1 cellular context compared by ENCODE assay signal in the genomic region with DNA sequence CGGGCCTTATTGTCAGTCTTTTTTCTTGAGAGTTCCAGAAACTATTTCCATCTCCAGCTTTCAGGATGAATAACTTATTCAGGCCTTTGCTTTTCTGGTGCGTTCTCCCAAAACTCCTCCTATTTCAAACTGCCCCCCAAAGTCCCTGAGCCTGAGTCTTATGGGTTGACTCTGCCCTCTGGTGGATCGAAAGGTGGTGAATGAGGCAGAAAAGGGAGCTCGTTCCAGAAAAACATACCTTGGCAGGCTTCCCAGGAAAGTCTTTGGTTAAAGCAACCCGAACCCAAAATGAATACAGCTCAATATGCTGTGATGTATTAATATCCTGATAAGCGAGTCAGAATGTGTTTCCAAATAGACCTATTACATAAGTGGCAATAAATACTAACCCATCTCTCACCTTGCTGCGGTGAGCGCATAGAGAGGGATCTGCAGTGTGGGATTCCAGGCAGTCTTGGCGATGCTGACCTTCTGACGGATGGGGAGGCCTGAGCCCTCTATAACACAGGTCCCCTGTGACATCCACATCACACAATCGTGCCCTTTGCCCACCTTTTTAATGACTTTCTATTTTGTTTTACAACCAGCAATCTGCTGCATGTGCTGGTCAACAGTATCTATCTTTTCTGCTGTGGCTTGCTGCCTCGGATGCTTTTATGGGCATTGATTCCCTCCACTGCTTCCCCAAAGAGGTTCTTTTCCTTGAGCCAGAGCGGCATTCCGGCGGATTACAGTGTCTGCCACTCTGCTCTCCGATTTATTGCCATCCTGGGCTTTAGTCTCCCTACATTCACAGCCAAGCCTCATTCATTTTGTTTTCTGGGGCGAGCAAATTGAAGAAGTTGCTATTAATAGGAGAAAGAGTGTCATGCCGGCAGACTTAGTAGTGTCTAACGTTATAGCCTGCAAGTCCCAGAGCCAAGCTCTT.
TF ChIP-seq lines count a peak whose summit lies in the region.

No MANE protein-coding gene starts in this region.

TF ChIP-seq in H1, 55 proteins besides CTCF, POLR2A, EP300 and RAD21:
- TF ChIP-seq, protein P1, sequence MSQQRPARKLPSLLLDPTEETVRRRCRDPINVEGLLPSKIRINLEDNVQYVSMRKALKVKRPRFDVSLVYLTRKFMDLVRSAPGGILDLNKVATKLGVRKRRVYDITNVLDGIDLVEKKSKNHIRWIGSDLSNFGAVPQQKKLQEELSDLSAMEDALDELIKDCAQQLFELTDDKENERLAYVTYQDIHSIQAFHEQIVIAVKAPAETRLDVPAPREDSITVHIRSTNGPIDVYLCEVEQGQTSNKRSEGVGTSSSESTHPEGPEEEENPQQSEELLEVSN (IDR thresholded peaks at IDR 0.05), result no peak
- TF ChIP-seq KDM5A (IDR thresholded peaks at IDR 0.05; ENCODE audit: low read length), result no peak
- no peak for TF ChIP-seq CEBPB (IDR thresholded peaks at IDR 0.05; ENCODE audit: low read depth, low read length)
- TF ChIP-seq SP4 (IDR thresholded peaks at IDR 0.05; ENCODE audit: low read length), result no peak
- TF ChIP-seq KDM4A (IDR thresholded peaks at IDR 0.05; ENCODE audit: low read depth, low read length, severe bottlenecking), result no peak
- TF ChIP-seq JUND (IDR thresholded peaks at IDR 0.05; ENCODE audit: low read length), result no peak
- no peak for TF ChIP-seq RXRA (IDR thresholded peaks at IDR 0.05; ENCODE audit: insufficient read depth, low read depth, low read length)
